32 cellular contexts compared by ENCODE assay signal in genomic region chr3:115552007-115552406, GRCh38.
"Had no signal": no experiment of that assay in that cellular context is flagged by ENCODE, and none has a peak within 500 bp of the region (broad histone marks: within the 10 kb centered on the region; RNA-seq: fewer than 3 reads in every experiment).

No MANE protein-coding gene starts in this region.

- H3K36me3 Mint-ChIP-seq: activated naive CD8-positive, alpha-beta T cell treated with anti-CD3 and anti-CD28 coated beads for 36 hours had no signal

- H3K27ac Mint-ChIP-seq: activated CD4-positive, alpha-beta T cell treated with anti-CD3 and anti-CD28 coated beads, Interleukin-2, amount 10 ng/mL, durations not matched to agents 24 days and 14 days; activated CD8-positive, alpha-beta T cell treated with anti-CD3 and anti-CD28 coated beads for 36 hours; activated naive CD8-positive, alpha-beta T cell treated with anti-CD3 and anti-CD28 coated beads for 36 hours; activated T-cell treated with anti-CD3 and anti-CD28 coated beads, Interleukin-2, amount 50 U/mL, for 72 hours; activated T-helper 17 cell treated with anti-CD3 and anti-CD28 coated beads, Interleukin-2, amount 50 U/mL, for 72 hours had no signal

- H3K4me1 Mint-ChIP-seq: activated CD4-positive, alpha-beta T cell treated with anti-CD3 and anti-CD28 coated beads, Interleukin-2, amount 10 ng/mL, durations not matched to agents 24 days and 14 days; activated naive CD8-positive, alpha-beta T cell treated with anti-CD3 and anti-CD28 coated beads for 36 hours; activated T-helper 17 cell treated with anti-CD3 and anti-CD28 coated beads, Interleukin-2, amount 50 U/mL, for 72 hours had no signal

- H3K27ac ChIP-seq: brain microvascular endothelial cell had no signal

- DNase-seq: activated CD4-positive, alpha-beta T cell treated with anti-CD3 and anti-CD28 coated beads, Interleukin-2, amount 10 ng/mL, durations not matched to agents 24 days and 14 days; activated CD4-positive, alpha-beta T cell treated with anti-CD3 and anti-CD28 coated beads, Interleukin-2, amount 50 U/mL, for 4 hours; activated CD8-positive, alpha-beta T cell treated with anti-CD3 and anti-CD28 coated beads for 36 hours; activated effector memory CD4-positive, alpha-beta T cell treated with anti-CD3 and anti-CD28 coated beads, Interleukin-2, amount 50 U/mL, for 16 hours; activated naive CD4-positive, alpha-beta T cell; activated naive CD4-positive, alpha-beta T cell treated with anti-CD3 and anti-CD28 coated beads, Interleukin-2, amount 50 U/mL, for 16 hours; activated naive CD8-positive, alpha-beta T cell treated with anti-CD3 and anti-CD28 coated beads for 36 hours; activated T-cell treated with anti-CD3 and anti-CD28 coated beads, Interleukin-2, amount 50 U/mL, for 1 hour; activated T-cell treated with anti-CD3 and anti-CD28 coated beads, Interleukin-2, amount 50 U/mL, for 72 hours; amniotic stem cell; aorta; brain microvascular endothelial cell; central memory CD4-positive, alpha-beta T cell; NCI-H1092 treated with DMSO at 0.1 percent for 48 hours; NCI-H1417; NCI-H146; NCI-H187; NCI-H2029 treated with DMSO at 0.1 percent for 48 hours; NCI-H2107; NCI-H2171; NCI-H2227 treated with DMSO at 0.1 percent for 48 hours; NCI-H446; NCI-H524; NCI-H69; NCI-H82; PC-3; Right ventricle myocardium superior; SW 1271; T-helper 1 cell; T-helper 2 cell; T-helper 9 cell had no signal

- ATAC-seq: activated CD8-positive, alpha-beta T cell treated with anti-CD3 and anti-CD28 coated beads for 36 hours; activated T-cell treated with anti-CD3 and anti-CD28 coated beads, Interleukin-2, amount 50 U/mL, for 72 hours; activated T-helper 17 cell treated with anti-CD3 and anti-CD28 coated beads, Interleukin-2, amount 50 U/mL, for 72 hours; PC-3 had no signal

- H3K4me3 Mint-ChIP-seq: activated CD4-positive, alpha-beta T cell treated with anti-CD3 and anti-CD28 coated beads, Interleukin-2, amount 10 ng/mL, durations not matched to agents 24 days and 14 days; activated CD8-positive, alpha-beta T cell treated with anti-CD3 and anti-CD28 coated beads for 36 hours; activated naive CD8-positive, alpha-beta T cell treated with anti-CD3 and anti-CD28 coated beads for 36 hours; activated T-cell treated with anti-CD3 and anti-CD28 coated beads, Interleukin-2, amount 50 U/mL, for 72 hours; activated T-helper 17 cell treated with anti-CD3 and anti-CD28 coated beads, Interleukin-2, amount 50 U/mL, for 72 hours had no signal

- H3K9me3 Mint-ChIP-seq: activated CD4-positive, alpha-beta T cell treated with anti-CD3 and anti-CD28 coated beads, Interleukin-2, amount 10 ng/mL, durations not matched to agents 24 days and 14 days; activated CD8-positive, alpha-beta T cell treated with anti-CD3 and anti-CD28 coated beads for 36 hours; activated naive CD8-positive, alpha-beta T cell treated with anti-CD3 and anti-CD28 coated beads for 36 hours; activated T-cell treated with anti-CD3 and anti-CD28 coated beads, Interleukin-2, amount 50 U/mL, for 72 hours; activated T-helper 17 cell treated with anti-CD3 and anti-CD28 coated beads, Interleukin-2, amount 50 U/mL, for 72 hours had no signal

- H3K27me3 ChIP-seq: brain microvascular endothelial cell had no signal

- H3K36me3 ChIP-seq: brain microvascular endothelial cell had no signal
